Comparison of ENCODE assay signal across 8 cellular contexts in the genomic region with DNA sequence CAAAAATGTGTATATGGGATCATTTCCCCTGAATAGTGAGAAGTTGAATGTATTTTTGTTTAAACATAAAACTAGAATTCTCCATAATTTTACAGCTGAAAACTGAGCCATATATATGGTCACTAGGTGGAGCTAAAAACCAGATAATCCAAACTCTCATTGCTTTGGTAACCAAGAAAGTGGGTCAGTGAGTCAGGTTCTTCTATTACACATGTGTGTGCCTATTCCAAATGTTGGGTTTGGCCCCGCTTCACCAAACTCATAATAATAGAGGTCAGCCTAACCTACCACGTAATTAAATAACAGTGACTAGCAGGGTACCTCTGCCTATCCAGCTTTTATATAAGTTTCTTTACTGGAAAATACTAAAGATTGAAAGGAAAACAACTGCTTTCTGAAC. TPM values are rescaled to one million over a fixed set of nuclear protein-coding genes. Genes with fewer than 3 reads are reported as not detected.
A peak's percentile ranks its signal among the peaks of the same experiment; 100 is the strongest.
DNase-seq lines count a peak whose midpoint lies in the region; ATAC-seq and TF ChIP-seq lines count a peak whose summit lies in the region.

No MANE protein-coding gene starts in this region.

- H3K9me3 ChIP-seq in heart left ventricle = no peaks in the 10 kb centered on the region

- H3K27me3 Mint-ChIP-seq in activated naive CD8-positive, alpha-beta T cell treated with anti-CD3 and anti-CD28 coated beads, Interleukin-2, amount 50 U/mL, for 24 hours = no peaks in the 10 kb centered on the region

- no peak for DNase-seq in Right ventricle myocardium inferior (ENCODE audit: missing footprints)
- no peak for DNase-seq in cardiac septum (ENCODE audit: low spot score)
- peak; percentile 5 for DNase-seq in NCI-H524 treated with DMSO at 0.1 percent for 48 hours (lab: John Stamatoyannopoulos, UW)
- no peak for DNase-seq in activated naive CD8-positive, alpha-beta T cell treated with anti-CD3 and anti-CD28 coated beads, Interleukin-2, amount 50 U/mL, for 24 hours
- peak in 4 of 5 donors; percentile 36 to 43 (median 42) for DNase-seq in heart left ventricle
- peak; percentile 86 for DNase-seq in renal cortical epithelial cell (ENCODE audit: low read depth)
- no peak for DNase-seq in activated effector memory CD4-positive, alpha-beta T cell treated with anti-CD3 and anti-CD28 coated beads, Interleukin-2, amount 50 U/mL, for 16 hours

- WGBS in heart left ventricle, 4 donors = 0 to 3% (median 0%) methylated on average over 2 of the region's 2 CpGs

- TF ChIP-seq CTCF in heart left ventricle (IDR thresholded peaks at IDR 0.05) = peak; percentile 58 to 87 (median 76)

- H3K4me3 ChIP-seq in heart left ventricle = peak overlapping the region in 2 of 12 donors; percentile 11 to 28

- H3K27me3 ChIP-seq in heart left ventricle = no peaks in the 10 kb centered on the region

- H3K9me3 Mint-ChIP-seq in activated naive CD8-positive, alpha-beta T cell treated with anti-CD3 and anti-CD28 coated beads, Interleukin-2, amount 50 U/mL, for 24 hours = no peaks in the 10 kb centered on the region

- TF ChIP-seq POLR2A in heart left ventricle (IDR thresholded peaks at IDR 0.05) = no peak

- no peak overlapping the region for H3K27ac ChIP-seq in heart left ventricle

- no peaks in the 10 kb centered on the region for H3K4me1 Mint-ChIP-seq in activated naive CD8-positive, alpha-beta T cell treated with anti-CD3 and anti-CD28 coated beads, Interleukin-2, amount 50 U/mL, for 24 hours

- intact Hi-C loops in Right ventricle myocardium inferior (cut with DNase I) = loop anchor here (2.0 to 5.0 kb wide), 5 partner anchors 50 to 385 kb away; a partner anchor contains a TSS
- intact Hi-C loops in cardiac septum (cut with DNase I) = loop anchor here (1.0 to 5.0 kb wide), 3 partner anchors 50 to 260 kb away; no protein-coding TSS in a partner anchor
- intact Hi-C loops in heart left ventricle (cut with DNase I) = loop anchor here (1.0 to 10.0 kb wide), 19 partner anchors 50 to 390 kb away; a partner anchor contains a TSS

- no peak overlapping the region for H3K27ac Mint-ChIP-seq in activated naive CD8-positive, alpha-beta T cell treated with anti-CD3 and anti-CD28 coated beads, Interleukin-2, amount 50 U/mL, for 24 hours

- no peak overlapping the region for H3K4me3 Mint-ChIP-seq in activated naive CD8-positive, alpha-beta T cell treated with anti-CD3 and anti-CD28 coated beads, Interleukin-2, amount 50 U/mL, for 24 hours

- H3K4me1 ChIP-seq in heart left ventricle = peaks cover 0 to 10% (median 7%) of the 10 kb centered on the region in 12 donors

- H3K36me3 Mint-ChIP-seq in activated naive CD8-positive, alpha-beta T cell treated with anti-CD3 and anti-CD28 coated beads, Interleukin-2, amount 50 U/mL, for 24 hours (ENCODE audit: low read depth) = no peaks in the 10 kb centered on the region

- no peaks in the 10 kb centered on the region for H3K36me3 ChIP-seq in heart left ventricle

- ATAC-seq in Right ventricle myocardium inferior = peak; percentile 93
- ATAC-seq in HG03354 (IDR thresholded peaks at IDR 0.05; ENCODE audit: poor library complexity, severe bottlenecking, unreplicated experiment) = peak; percentile 75
- ATAC-seq in activated naive CD8-positive, alpha-beta T cell treated with anti-CD3 and anti-CD28 coated beads, Interleukin-2, amount 50 U/mL, for 24 hours = peak; percentile 96
- peak; percentile 85 to 98 (median 92) for ATAC-seq in heart left ventricle

RNA-seq across cellular contexts. Expression of a gene that starts 19.3 kb away (rescaled TPM):
- total RNA-seq in Right ventricle myocardium inferior = 7.0 TPM
- total RNA-seq in cardiac septum = 7.9 TPM
- total RNA-seq in heart left ventricle = 10 to 100 TPM in 2 of 9 donors, 1 to 10 TPM in 7; 5.7 to 11.6 (median 9.1) TPM
- 1 to 10 TPM; 2.6 to 9.5 TPM for polyA plus RNA-seq in heart left ventricle
- total RNA-seq in renal cortical epithelial cell = 25.2 and 27.1 TPM in 2 replicates

Comparison
In these comparisons a context has a peak if more than half of its experiments do, and no peak if none do; other contexts are left out.
1. DNase-seq: peak in NCI-H524 treated with DMSO at 0.1 percent for 48 hours (single experiment), heart left ventricle (4 of 5) and renal cortical epithelial cell (single experiment); none in Right ventricle myocardium inferior (single experiment), cardiac septum (single experiment), activated naive CD8-positive, alpha-beta T cell treated with anti-CD3 and anti-CD28 coated beads, Interleukin-2, amount 50 U/mL, for 24 hours (single experiment) and activated effector memory CD4-positive, alpha-beta T cell treated with anti-CD3 and anti-CD28 coated beads, Interleukin-2, amount 50 U/mL, for 16 hours (single experiment).
2. Peak in every context shown above with its lines, with median percentiles within 50 percentile points of each other: ATAC-seq.